Comparison of ENCODE assay signal across 18 cellular contexts in genomic region chr2:140747665-140748064, GRCh38.
DNase-seq lines count a peak whose midpoint lies in the region; ATAC-seq and TF ChIP-seq lines count a peak whose summit lies in the region.
"Had no signal": no experiment of that assay in that cellular context is flagged by ENCODE, and none has a peak within 500 bp of the region (broad histone marks: within the 10 kb centered on the region; RNA-seq: fewer than 3 reads in every experiment).

No MANE protein-coding gene starts in this region.

- H3K4me1 Mint-ChIP-seq in naive thymus-derived CD8-positive, alpha-beta T cell = no peaks in the 10 kb centered on the region
- no peaks in the 10 kb centered on the region for H3K4me1 Mint-ChIP-seq in activated T-helper 1 cell treated with anti-CD3 and anti-CD28 coated beads, Interleukin-12 subunit alpha, Interleukin-12 subunit beta, Interleukin-2, Interleukin-4 antibody, amounts not matched to agents 30 ng/mL and 10 ng/mL and 1 ng/mL, durations not matched to agents 14 hours and 24 hours and 36 hours (ENCODE audit: low read depth)
- H3K4me1 Mint-ChIP-seq: CD8-positive, alpha-beta memory T cell; natural killer cell had no signal

- intact Hi-C loops in tibial artery (cut with DNase I; ENCODE audit: low total_unique reads) = no loop called here
- intact Hi-C loops in activated T-helper 1 cell treated with anti-CD3 and anti-CD28 coated beads, Interleukin-12 subunit alpha, Interleukin-12 subunit beta, Interleukin-2, Interleukin-4 antibody, amounts not matched to agents 30 ng/mL and 10 ng/mL and 1 ng/mL, durations not matched to agents 14 hours and 24 hours and 36 hours (cut with micrococcal nuclease) = no loop called here

- TF ChIP-seq CTCF in GM06990 (IDR thresholded peaks at IDR 0.05; ENCODE audit: insufficient read depth, low read length, poor library complexity, severe bottlenecking) = no peak
- TF ChIP-seq CTCF in tibial artery (IDR thresholded peaks at IDR 0.05) = no peak

- ATAC-seq in GM19328 (IDR thresholded peaks at IDR 0.05; ENCODE audit: unreplicated experiment) (peak; percentile 62), HG02610 (IDR thresholded peaks at IDR 0.05; ENCODE audit: unreplicated experiment) (peak; percentile 97), HG03196 (IDR thresholded peaks at IDR 0.05; ENCODE audit: unreplicated experiment) (peak; percentile 62)
- ATAC-seq in naive thymus-derived CD8-positive, alpha-beta T cell = no peak
- ATAC-seq: foreskin keratinocyte, HCT116, left colon, natural killer cell had no signal

- H3K9me3 Mint-ChIP-seq in naive thymus-derived CD8-positive, alpha-beta T cell = peaks cover 0 to 11% (median 2%) of the 10 kb centered on the region in 9 donors
- no peaks in the 10 kb centered on the region for H3K9me3 Mint-ChIP-seq in activated T-helper 1 cell treated with anti-CD3 and anti-CD28 coated beads, Interleukin-12 subunit alpha, Interleukin-12 subunit beta, Interleukin-2, Interleukin-4 antibody, amounts not matched to agents 30 ng/mL and 10 ng/mL and 1 ng/mL, durations not matched to agents 14 hours and 24 hours and 36 hours

- H3K36me3 ChIP-seq in GM06990 (ENCODE audit: control insufficient read depth, insufficient read depth, low read length) (no peaks in the 10 kb centered on the region), tibial artery (no peaks in the 10 kb centered on the region)
- H3K36me3 ChIP-seq: sigmoid colon had no signal

- H3K27me3 Mint-ChIP-seq in naive thymus-derived CD8-positive, alpha-beta T cell = no peaks in the 10 kb centered on the region
- no peaks in the 10 kb centered on the region for H3K27me3 Mint-ChIP-seq in activated T-helper 1 cell treated with anti-CD3 and anti-CD28 coated beads, Interleukin-12 subunit alpha, Interleukin-12 subunit beta, Interleukin-2, Interleukin-4 antibody, amounts not matched to agents 30 ng/mL and 10 ng/mL and 1 ng/mL, durations not matched to agents 14 hours and 24 hours and 36 hours (ENCODE audit: insufficient read depth)
- H3K27me3 Mint-ChIP-seq: CD8-positive, alpha-beta memory T cell had no signal

- H3K4me3 ChIP-seq in GM06990 (replicated peaks; ENCODE audit: low read depth, low read length) = no peak overlapping the region
- no peak overlapping the region for H3K4me3 ChIP-seq in tibial artery
- H3K4me3 ChIP-seq: sigmoid colon had no signal

- H3K27me3 ChIP-seq in GM06990 (replicated peaks; ENCODE audit: control insufficient read depth, insufficient read depth, low read length) (no peaks in the 10 kb centered on the region), tibial artery (no peaks in the 10 kb centered on the region)
- H3K27me3 ChIP-seq: foreskin keratinocyte, sigmoid colon had no signal

- no peaks in the 10 kb centered on the region for H3K36me3 Mint-ChIP-seq in naive thymus-derived CD8-positive, alpha-beta T cell
- no peaks in the 10 kb centered on the region for H3K36me3 Mint-ChIP-seq in activated T-helper 1 cell treated with anti-CD3 and anti-CD28 coated beads, Interleukin-12 subunit alpha, Interleukin-12 subunit beta, Interleukin-2, Interleukin-4 antibody, amounts not matched to agents 30 ng/mL and 10 ng/mL and 1 ng/mL, durations not matched to agents 14 hours and 24 hours and 36 hours (ENCODE audit: low read depth)
- H3K36me3 Mint-ChIP-seq: CD8-positive, alpha-beta memory T cell; natural killer cell had no signal

- H3K27ac ChIP-seq in tibial artery = no peak overlapping the region
- H3K27ac ChIP-seq: 22Rv1, foreskin keratinocyte, sigmoid colon had no signal

- H3K27ac Mint-ChIP-seq in naive thymus-derived CD8-positive, alpha-beta T cell = no peak overlapping the region
- H3K27ac Mint-ChIP-seq in activated T-helper 1 cell treated with anti-CD3 and anti-CD28 coated beads, Interleukin-12 subunit alpha, Interleukin-12 subunit beta, Interleukin-2, Interleukin-4 antibody, amounts not matched to agents 30 ng/mL and 10 ng/mL and 1 ng/mL, durations not matched to agents 14 hours and 24 hours and 36 hours = no peak overlapping the region
- H3K27ac Mint-ChIP-seq: CD8-positive, alpha-beta memory T cell; natural killer cell had no signal

- POLR2A ChIA-PET in naive thymus-derived CD8-positive, alpha-beta T cell (lab: Charles Lee) = no interaction called here

- H3K4me3 Mint-ChIP-seq in naive thymus-derived CD8-positive, alpha-beta T cell = no peak overlapping the region
- no peak overlapping the region for H3K4me3 Mint-ChIP-seq in activated T-helper 1 cell treated with anti-CD3 and anti-CD28 coated beads, Interleukin-12 subunit alpha, Interleukin-12 subunit beta, Interleukin-2, Interleukin-4 antibody, amounts not matched to agents 30 ng/mL and 10 ng/mL and 1 ng/mL, durations not matched to agents 14 hours and 24 hours and 36 hours
- H3K4me3 Mint-ChIP-seq: CD8-positive, alpha-beta memory T cell; natural killer cell had no signal

- no peaks in the 10 kb centered on the region for H3K9me3 ChIP-seq in tibial artery
- H3K9me3 ChIP-seq: sigmoid colon had no signal

- DNase-seq in GM06990 (ENCODE audit: extremely low read depth, insufficient read length) = peak; percentile 4
- no peak for DNase-seq in naive thymus-derived CD8-positive, alpha-beta T cell
- no peak for DNase-seq in SHP77 treated with DMSO at 0.1 percent for 48 hours (lab: John Stamatoyannopoulos, UW)
- no peak for DNase-seq in tibial artery
- no peak for DNase-seq in activated T-helper 1 cell treated with anti-CD3 and anti-CD28 coated beads, Interleukin-12 subunit alpha, Interleukin-12 subunit beta, Interleukin-2, Interleukin-4 antibody, amounts not matched to agents 30 ng/mL and 10 ng/mL and 1 ng/mL, durations not matched to agents 14 hours and 24 hours and 36 hours (ENCODE audit: low spot score)
- DNase-seq: activated T-cell treated with anti-CD3 and anti-CD28 coated beads, Interleukin-2, amount 50 U/mL, for 48 hours; CD8-positive, alpha-beta memory T cell; effector CD4-positive, alpha-beta T cell; foreskin keratinocyte; left colon; natural killer cell; NCI-H2029; sigmoid colon had no signal

- no peaks in the 10 kb centered on the region for H3K4me1 ChIP-seq in tibial artery
- H3K4me1 ChIP-seq: foreskin keratinocyte, sigmoid colon had no signal

Comparison
In these comparisons a context has a peak if more than half of its experiments do, and no peak if none do; other contexts are left out.
1. ATAC-seq: peak in GM19328 (single experiment), HG02610 (single experiment) and HG03196 (single experiment); none in naive thymus-derived CD8-positive, alpha-beta T cell (0 of 2).